Comparison of ENCODE assay signal across 18 cellular contexts in the genomic region with DNA sequence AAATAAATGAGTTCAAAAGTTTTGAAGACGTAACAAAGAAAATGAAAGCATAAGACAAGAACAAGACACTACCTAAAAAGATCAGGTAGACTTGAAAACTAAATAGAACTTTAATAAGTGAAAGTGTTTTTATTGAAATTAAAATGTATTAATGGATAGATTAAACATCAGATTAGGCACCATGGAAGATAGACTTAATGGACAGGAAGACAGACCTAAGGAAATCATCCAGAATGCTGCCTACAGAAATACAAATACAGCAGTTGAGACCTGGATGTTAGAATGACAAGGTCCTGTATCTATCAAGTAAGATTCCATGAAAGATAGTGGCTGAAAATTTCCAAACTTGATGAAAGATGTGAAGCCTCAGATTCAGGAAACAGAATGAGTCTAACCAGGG. TPM values are rescaled to one million over a fixed set of nuclear protein-coding genes. Genes with fewer than 3 reads are reported as not detected.
DNase-seq lines count a peak whose midpoint lies in the region; ATAC-seq and TF ChIP-seq lines count a peak whose summit lies in the region.
"Had no signal": no experiment of that assay in that cellular context is flagged by ENCODE, and none has a peak within 500 bp of the region (broad histone marks: within the 10 kb centered on the region; RNA-seq: fewer than 3 reads in every experiment).

No MANE protein-coding gene starts in this region.

- WGBS in SK-N-SH (ENCODE audit: low lambda C conversion rate): 88% methylated on average over 1 of the region's 1 CpG

- no peak overlapping the region for H3K4me2 ChIP-seq in SK-N-SH
- H3K4me2 ChIP-seq: BLaER1 had no signal

- no peaks in the 10 kb centered on the region for H3K9me3 ChIP-seq in SK-N-SH
- H3K9me3 ChIP-seq: BLaER1, Caco-2, HAP-1 had no signal

- TF ChIP-seq EP300 in SK-N-SH (IDR thresholded peaks at IDR 0.05; ENCODE audit: borderline replicate concordance in 1 of 2, low read depth in 1 of 2, low read length in 1 of 2): no peak

- no peaks in the 10 kb centered on the region for H4K20me1 ChIP-seq in SK-N-SH (ENCODE audit: insufficient read depth)
- H4K20me1 ChIP-seq: BLaER1 had no signal

- H3K9me2 ChIP-seq in SK-N-SH: no peaks in the 10 kb centered on the region

- no peak overlapping the region for H3K4me3 ChIP-seq in SK-N-SH (ENCODE audit: low read depth in 2 of 2, low read length in 1 of 2)
- H3K4me3 ChIP-seq: BLaER1, HAP-1 had no signal

- ATAC-seq in SK-N-SH treated with all-trans-retinoic acid at 6 μM for 48 hours: no peak
- ATAC-seq: CD8-positive, alpha-beta T cell had no signal

- no peaks in the 10 kb centered on the region for H3F3A ChIP-seq in SK-N-SH (replicated peaks; ENCODE audit: insufficient read depth)

- DNase-seq in SK-N-SH (no peak), substantia nigra (lab: John Stamatoyannopoulos, UW) (no peak), SIG-M5 (lab: John Stamatoyannopoulos, UW) (no peak), NCI-H526 (lab: John Stamatoyannopoulos, UW) (no peak), T1000 (lab: John Stamatoyannopoulos, UW) (no peak)
- DNase-seq: Caco-2; CD4-positive, CD25-positive, alpha-beta regulatory T cell; CD8-positive, alpha-beta T cell; DMS153; DND-41; GOT3; HFFc6 had no signal

- H3K27me3 ChIP-seq in SK-N-SH (ENCODE audit: insufficient read depth): 0 out of 2 replicates have a peak, but pooled peaks cover 4% of the 10 kb centered on the region

- H3K36me3 ChIP-seq in SK-N-SH (replicated peaks in 1 of 2; ENCODE audit: control insufficient read depth in 1 of 2, insufficient read depth in 2 of 2, low read length in 1 of 2): no peaks in the 10 kb centered on the region
- H3K36me3 ChIP-seq: BLaER1, HAP-1 had no signal

- H2AFZ ChIP-seq in SK-N-SH (ENCODE audit: low read depth): no peak overlapping the region

- no peak for TF ChIP-seq RAD21 in SK-N-SH (IDR thresholded peaks at IDR 0.05; ENCODE audit: low read length)

- CTCF ChIA-PET in SK-N-SH (lab: Yijun Ruan, JAX): interaction anchor here (0.7 to 2.0 kb wide), 3 partner anchors 11 to 27 kb away, joined by 3 to 10 read pairs (median 7); no protein-coding TSS in a partner anchor

- no peak for TF ChIP-seq CTCF in SK-N-SH (IDR thresholded peaks at IDR 0.05)

- no peak overlapping the region for H3K9ac ChIP-seq in SK-N-SH
- H3K9ac ChIP-seq: BLaER1 had no signal

- no peak overlapping the region for H3K27ac ChIP-seq in SK-N-SH (ENCODE audit: low read depth in 2 of 2, low read length in 1 of 2)
- peak overlapping the region; percentile 16 for H3K27ac ChIP-seq in cingulate gyrus (ENCODE audit: low read depth, low read length)
- H3K27ac ChIP-seq in substantia nigra (ENCODE audit: low read depth, low read length, poor library complexity, severe bottlenecking): peak overlapping the region; percentile 49
- H3K27ac ChIP-seq: 22Rv1, BLaER1, C4-2B had no signal

- POLR2A ChIA-PET in SK-N-SH (lab: Yijun Ruan, JAX): no interaction called here

- no peaks in the 10 kb centered on the region for H3K4me1 ChIP-seq in SK-N-SH (ENCODE audit: control insufficient read depth in 1 of 2, insufficient read depth in 2 of 2, low read depth in 1 of 2, low read length in 1 of 2)
- H3K4me1 ChIP-seq: BLaER1 had no signal

- no peaks in the 10 kb centered on the region for H3K79me2 ChIP-seq in SK-N-SH (ENCODE audit: insufficient read depth)

TF ChIP-seq in SK-N-SH treated with all-trans-retinoic acid at 6 μM for 48 hours, 23 proteins besides CTCF, POLR2A, EP300 and RAD21:
- peak; percentile 97 for TF ChIP-seq ZFP30 (CRISPR knock-in tag; IDR thresholded peaks at IDR 0.05)
- TF ChIP-seq RARB (CRISPR knock-in tag; IDR thresholded peaks at IDR 0.05): no peak

TF ChIP-seq in SK-N-SH, 30 proteins besides CTCF, POLR2A, EP300 and RAD21:
- no peak for TF ChIP-seq MAX (IDR thresholded peaks at IDR 0.05; ENCODE audit: low read depth)
- TF ChIP-seq YY1 (IDR thresholded peaks at IDR 0.05; ENCODE audit: low read depth): no peak
- TF ChIP-seq NRF1 (IDR thresholded peaks at IDR 0.05; ENCODE audit: low read depth, low read length): no peak
- no peak for TF ChIP-seq IRF3 (IDR thresholded peaks at IDR 0.05; ENCODE audit: low read depth, low read length)
- no peak for TF ChIP-seq FOXJ3 (CRISPR knock-in tag; IDR thresholded peaks at IDR 0.05)
- TF ChIP-seq CHD2 (IDR thresholded peaks at IDR 0.05; ENCODE audit: low read length, partially characterized antibody): no peak

RNA-seq across cellular contexts. Expression of gene PLEKHH1, which starts 11.5 kb away (rescaled TPM):
- polyA plus RNA-seq in SK-N-SH (2012; rRNA removed): 1.5 and 1.6 TPM in 2 replicates
- 0.73 and 1.00 TPM in 2 replicates for polyA plus RNA-seq in SK-N-SH (2012; cell fraction: cytosol; rRNA removed)
- polyA plus RNA-seq in SK-N-SH (2012; cell fraction: nucleus; rRNA removed): 8.8 and 10.3 TPM in 2 replicates

RNA-seq across cellular contexts. Expression of gene PIGH, which starts 55.5 kb away (rescaled TPM):
- polyA plus RNA-seq in SK-N-SH (2012; rRNA removed): 23.6 and 26.5 TPM in 2 replicates
- 18.1 and 19.7 TPM in 2 replicates for polyA plus RNA-seq in SK-N-SH (2012; cell fraction: cytosol; rRNA removed)
- polyA plus RNA-seq in SK-N-SH (2012; cell fraction: nucleus; rRNA removed): 62.2 and 99.3 TPM in 2 replicates

RNA-seq across cellular contexts. Expression of gene TMEM229B, which starts 56.1 kb away (rescaled TPM):
- polyA plus RNA-seq in SK-N-SH (2012; rRNA removed): 0.16 and 0.26 TPM in 2 replicates
- polyA plus RNA-seq in SK-N-SH (2012; cell fraction: cytosol; rRNA removed): 0.21 and 0.51 TPM in 2 replicates
- 0.19 and 0.25 TPM in 2 replicates for polyA plus RNA-seq in SK-N-SH (2012; cell fraction: nucleus; rRNA removed)

Comparison
In these comparisons a context has a peak if more than half of its experiments do, and no peak if none do; other contexts are left out.
1. H3K27ac ChIP-seq: peak in cingulate gyrus (single experiment) and substantia nigra (single experiment); none in SK-N-SH (0 of 2).